ENCODE assay signal across 12 cellular contexts in genomic region chr5:112915831-112916230, GRCh38. TPM values are rescaled to one million over a fixed set of nuclear protein-coding genes. Genes with fewer than 3 reads are reported as not detected.
DNase-seq lines count a peak whose midpoint lies in the region; ATAC-seq and TF ChIP-seq lines count a peak whose summit lies in the region.
"Had no signal": no experiment of that assay in that cellular context is flagged by ENCODE, and none has a peak within 500 bp of the region (broad histone marks: within the 10 kb centered on the region; RNA-seq: fewer than 3 reads in every experiment).

No MANE protein-coding gene starts in this region.

- peaks cover 0 to 4% (median 0%) of the 10 kb centered on the region in 3 donors for H3K27me3 Mint-ChIP-seq in CD14-positive monocyte (ENCODE audit: low read depth in 3 of 3)
- H3K27me3 Mint-ChIP-seq in activated T-helper 17 cell treated with anti-CD3 and anti-CD28 coated beads, Interleukin-2, amount 50 U/mL, for 72 hours: no peaks in the 10 kb centered on the region

- DNase-seq in CD14-positive monocyte (ENCODE audit: low spot score) (no peak), gastrocnemius medialis (no peak), Ammon's horn (ENCODE audit: low spot score) (no peak), NOMO-1 treated with dmso at 0.1 percent for 144 hours (lab: John Stamatoyannopoulos, UW; ENCODE audit: unreplicated experiment) (no peak)
- DNase-seq in stimulated activated CD4-positive, alpha-beta T cell treated with anti-CD3 and anti-CD28 coated beads, Interleukin-4, amount 100 ng/mL, for 24 hours: no peak
- DNase-seq: activated effector memory CD4-positive, alpha-beta T cell treated with anti-CD3 and anti-CD28 coated beads, Interleukin-2, amount 50 U/mL, for 16 hours; NCI-H2029; nucleus accumbens; stimulated activated CD4-positive, alpha-beta T cell treated with anti-CD3 and anti-CD28 coated beads, Interleukin-1b, Interleukin-23, amount 100 ng/mL, for 48 hours had no signal

- no peak for TF ChIP-seq CTCF in CD14-positive monocyte (IDR thresholded peaks at IDR 0.05)
- no peak for TF ChIP-seq CTCF in gastrocnemius medialis (IDR thresholded peaks at IDR 0.05 in 4 of 5, conservative IDR thresholded peaks at IDR 0.05 in 1 of 5)

- no peak overlapping the region for H3K4me3 Mint-ChIP-seq in CD14-positive monocyte
- H3K4me3 Mint-ChIP-seq in activated T-helper 17 cell treated with anti-CD3 and anti-CD28 coated beads, Interleukin-2, amount 50 U/mL, for 72 hours: peak overlapping the region; percentile 27

- H3K4me1 ChIP-seq in gastrocnemius medialis: peaks cover 52 to 74% of the 10 kb centered on the region in 2 donors

- peak overlapping the region in 2 of 4 donors; percentile 28 to 63 for H3K27ac ChIP-seq in gastrocnemius medialis

- H3K27ac Mint-ChIP-seq in CD14-positive monocyte: peak overlapping the region in 5 of 7 donors; percentile 9 to 83 (median 53)
- H3K27ac Mint-ChIP-seq in activated T-helper 17 cell treated with anti-CD3 and anti-CD28 coated beads, Interleukin-2, amount 50 U/mL, for 72 hours: peak overlapping the region; percentile 3

- H3K27me3 ChIP-seq in gastrocnemius medialis: no peaks in the 10 kb centered on the region

- H3K9me3 Mint-ChIP-seq in CD14-positive monocyte: no peaks in the 10 kb centered on the region
- no peaks in the 10 kb centered on the region for H3K9me3 Mint-ChIP-seq in activated T-helper 17 cell treated with anti-CD3 and anti-CD28 coated beads, Interleukin-2, amount 50 U/mL, for 72 hours

- H3K4me1 Mint-ChIP-seq in CD14-positive monocyte: peaks cover 62% of the 10 kb centered on the region
- H3K4me1 Mint-ChIP-seq in activated T-helper 17 cell treated with anti-CD3 and anti-CD28 coated beads, Interleukin-2, amount 50 U/mL, for 72 hours: peaks cover 56% of the 10 kb centered on the region

- no peak for TF ChIP-seq POLR2A in gastrocnemius medialis (IDR thresholded peaks at IDR 0.05)

- peaks cover 61 to 74% of the 10 kb centered on the region in 2 donors for H3K36me3 Mint-ChIP-seq in CD14-positive monocyte
- peaks cover 89% of the 10 kb centered on the region for H3K36me3 Mint-ChIP-seq in activated T-helper 17 cell treated with anti-CD3 and anti-CD28 coated beads, Interleukin-2, amount 50 U/mL, for 72 hours (ENCODE audit: low read depth)

- ATAC-seq in GM18511 (IDR thresholded peaks at IDR 0.05; ENCODE audit: unreplicated experiment) (peak; percentile 66), HG02798 (IDR thresholded peaks at IDR 0.05; ENCODE audit: poor library complexity, unreplicated experiment) (peak; percentile 49), gastrocnemius medialis (no peak)
- peak; percentile 39 for ATAC-seq in activated T-helper 17 cell treated with anti-CD3 and anti-CD28 coated beads, Interleukin-2, amount 50 U/mL, for 72 hours (replicated peaks)

- intact Hi-C loops in CD14-positive monocyte (cut with micrococcal nuclease) (no loop called here), gastrocnemius medialis (cut with DNase I; ENCODE audit: low total_unique reads) (no loop called here)

- no peaks in the 10 kb centered on the region for H3K9me3 ChIP-seq in gastrocnemius medialis

- H3K36me3 ChIP-seq in gastrocnemius medialis: peaks cover 0 to 28% of the 10 kb centered on the region in 2 donors

- in situ Hi-C loops in gastrocnemius medialis (cut with MboI; ENCODE audit: low sequenced_read_pairs in 4 of 4): loop anchor here in 2 of 4 donors (10.0 kb wide), 2 partner anchors 51 to 61 kb away; partner anchors contain the start of gene SRP19 (in 1 of the 2)

- H3K4me3 ChIP-seq in gastrocnemius medialis: no peak overlapping the region

RNA-seq across cellular contexts. Expression of gene REEP5, which starts 6.2 kb away (rescaled TPM):
- 100 to 1,000 TPM; 193 to 200 TPM for polyA plus RNA-seq in CD14-positive monocyte
- total RNA-seq in activated T-helper 17 cell treated with anti-CD3 and anti-CD28 coated beads, Interleukin-2, amount 50 U/mL, for 72 hours: 10 to 100 TPM; 42.3 to 80.3 TPM
- 100 to 1,000 TPM in 2 of 4 donors, 10 to 100 TPM in 2; 67.2 to 116 (median 89.9) TPM for total RNA-seq in gastrocnemius medialis

RNA-seq across cellular contexts. Expression of gene SRP19, which starts 54.7 kb away (rescaled TPM):
- polyA plus RNA-seq in CD14-positive monocyte: 10 to 100 TPM; 71.9 to 87.4 TPM
- 10 to 100 TPM; 25.4 to 60.3 TPM for total RNA-seq in activated T-helper 17 cell treated with anti-CD3 and anti-CD28 coated beads, Interleukin-2, amount 50 U/mL, for 72 hours
- total RNA-seq in gastrocnemius medialis: 10 to 100 TPM; 40.4 to 63.8 (median 55.0) TPM

Comparison
In these comparisons a context has a peak if more than half of its experiments do, and no peak if none do; other contexts are left out.
1. ATAC-seq: peak in GM18511 (single experiment), HG02798 (single experiment) and activated T-helper 17 cell treated with anti-CD3 and anti-CD28 coated beads, Interleukin-2, amount 50 U/mL, for 72 hours (single experiment); none in gastrocnemius medialis (0 of 2).